ENCODE assay signal across 12 cellular contexts in the genomic region with DNA sequence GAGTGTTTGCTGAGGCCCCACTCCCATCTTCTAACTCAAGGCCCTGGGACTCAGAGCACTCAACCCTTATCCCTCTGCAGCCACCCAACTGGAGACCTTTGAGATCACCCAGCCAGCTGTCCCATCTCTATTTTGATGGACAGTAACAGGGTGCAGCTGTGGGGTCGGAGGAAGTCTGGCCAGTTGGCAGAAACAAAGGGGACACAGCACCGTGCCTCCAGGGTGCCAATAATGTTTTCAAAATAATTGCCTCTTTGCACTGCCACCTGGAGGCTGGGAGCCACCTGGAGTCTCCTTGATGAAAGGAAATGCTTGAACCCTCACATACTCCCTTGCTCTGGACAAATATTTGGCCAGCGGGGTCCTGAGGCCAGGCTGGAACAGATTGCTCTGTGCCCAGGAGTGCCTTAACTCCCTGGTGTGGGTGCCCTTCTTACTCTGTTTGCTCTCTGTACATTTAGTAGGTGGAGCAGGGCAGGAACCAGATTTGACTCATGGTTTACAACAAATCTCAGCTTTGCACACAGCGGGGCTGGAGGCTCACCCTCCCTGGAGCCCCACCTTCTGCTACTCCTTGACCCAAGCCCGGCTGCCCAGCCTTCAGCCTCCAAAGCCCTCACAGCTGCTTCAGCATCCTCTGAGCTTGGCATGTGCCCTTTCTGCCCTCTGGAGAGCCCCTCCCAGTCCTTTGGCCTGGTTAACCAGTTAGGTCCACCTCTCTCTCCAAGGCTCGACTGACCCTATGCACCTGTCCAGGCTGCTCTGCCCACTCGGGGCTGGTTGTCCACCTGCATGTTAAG. TPM values are rescaled to one million over a fixed set of nuclear protein-coding genes. Genes with fewer than 3 reads are reported as not detected.
DNase-seq lines count a peak whose midpoint lies in the region; ATAC-seq and TF ChIP-seq lines count a peak whose summit lies in the region.
"Had no signal": no experiment of that assay in that cellular context is flagged by ENCODE, and none has a peak within 500 bp of the region (broad histone marks: within the 10 kb centered on the region; RNA-seq: fewer than 3 reads in every experiment).

No MANE protein-coding gene starts in this region.

- intact Hi-C loops in right cardiac atrium (cut with DNase I), result no loop called here
- intact Hi-C loops in upper lobe of right lung (cut with DNase I), result no loop called here
- intact Hi-C loops in ovary (cut with DNase I), result no loop called here

- H3K36me3 ChIP-seq in SJCRH30, result no peaks in the 10 kb centered on the region
- H3K36me3 ChIP-seq in upper lobe of right lung, result no peaks in the 10 kb centered on the region
- no peaks in the 10 kb centered on the region for H3K36me3 ChIP-seq in ovary
- H3K36me3 ChIP-seq: breast epithelium, vagina had no signal

- TF ChIP-seq POLR2A in ovary (IDR thresholded peaks at IDR 0.05), result no peak

- no peak overlapping the region for H3K4me3 Mint-ChIP-seq in activated naive CD8-positive, alpha-beta T cell treated with anti-CD3 and anti-CD28 coated beads, Interleukin-2, amount 10 ng/mL, durations not matched to agents 7 days and 5 days
- H3K4me3 Mint-ChIP-seq in activated naive CD8-positive, alpha-beta T cell treated with anti-CD3 and anti-CD28 coated beads, Interleukin-2, amount 50 U/mL, for 24 hours, result no peak overlapping the region

- POLR2A ChIA-PET in activated naive CD8-positive, alpha-beta T cell treated with anti-CD3 and anti-CD28 coated beads, Interleukin-2, amount 10 ng/mL, durations not matched to agents 7 days and 5 days (lab: Charles Lee), result interaction anchor here (0.9 to 1.6 kb wide), 7 partner anchors 10 to 36 kb away, joined by 3 to 9 read pairs (median 3); a partner anchor contains a TSS

- H3K9me3 ChIP-seq in SJCRH30 (replicated peaks), result no peaks in the 10 kb centered on the region
- H3K9me3 ChIP-seq in right cardiac atrium (ENCODE audit: control insufficient read depth, low read length), result no peaks in the 10 kb centered on the region
- H3K9me3 ChIP-seq in upper lobe of right lung, result no peaks in the 10 kb centered on the region
- no peaks in the 10 kb centered on the region for H3K9me3 ChIP-seq in ovary
- H3K9me3 ChIP-seq: breast epithelium, vagina had no signal

- no peak for TF ChIP-seq EP300 in ovary (IDR thresholded peaks at IDR 0.05)

- peaks cover 25% of the 10 kb centered on the region for H3K4me1 ChIP-seq in SJCRH30
- peaks cover 14% of the 10 kb centered on the region for H3K4me1 ChIP-seq in right cardiac atrium (ENCODE audit: control insufficient read depth, insufficient read depth, low read length)
- peaks cover 17% of the 10 kb centered on the region for H3K4me1 ChIP-seq in upper lobe of right lung
- H3K4me1 ChIP-seq in ovary (ENCODE audit: insufficient read depth), result no peaks in the 10 kb centered on the region

- no peaks in the 10 kb centered on the region for H3K27me3 Mint-ChIP-seq in activated naive CD8-positive, alpha-beta T cell treated with anti-CD3 and anti-CD28 coated beads, Interleukin-2, amount 10 ng/mL, durations not matched to agents 7 days and 5 days
- H3K27me3 Mint-ChIP-seq in activated naive CD8-positive, alpha-beta T cell treated with anti-CD3 and anti-CD28 coated beads, Interleukin-2, amount 50 U/mL, for 24 hours, result no peaks in the 10 kb centered on the region

- no peak for ATAC-seq in activated naive CD8-positive, alpha-beta T cell treated with anti-CD3 and anti-CD28 coated beads, Interleukin-2, amount 10 ng/mL, durations not matched to agents 7 days and 5 days (ENCODE audit: low read depth)
- no peak for ATAC-seq in activated naive CD8-positive, alpha-beta T cell treated with anti-CD3 and anti-CD28 coated beads, Interleukin-2, amount 50 U/mL, for 24 hours
- ATAC-seq in right cardiac atrium, result peak in 1 of 2 donors; percentile 3
- peak; percentile 13 for ATAC-seq in upper lobe of right lung

- no peak for DNase-seq in activated naive CD8-positive, alpha-beta T cell treated with anti-CD3 and anti-CD28 coated beads, Interleukin-2, amount 10 ng/mL, durations not matched to agents 7 days and 5 days
- no peak for DNase-seq in activated naive CD8-positive, alpha-beta T cell treated with anti-CD3 and anti-CD28 coated beads, Interleukin-2, amount 50 U/mL, for 24 hours
- DNase-seq in SJCRH30 (peak; percentile 48 to 64), right cardiac atrium (peak in 1 of 3 donors; percentile 43), upper lobe of right lung (no peak), NCI-H2227 treated with DMSO at 0.1 percent for 48 hours (lab: John Stamatoyannopoulos, UW) (no peak), ovary (no peak), AML-193 (lab: John Stamatoyannopoulos, UW) (no peak)
- DNase-seq: activated CD8-positive, alpha-beta memory T cell treated with anti-CD3 and anti-CD28 coated beads, Interleukin-2, amount 50 U/mL, for 4 hours had no signal

- H3K27ac Mint-ChIP-seq in activated naive CD8-positive, alpha-beta T cell treated with anti-CD3 and anti-CD28 coated beads, Interleukin-2, amount 10 ng/mL, durations not matched to agents 7 days and 5 days, result peak overlapping the region; percentile 18
- no peak overlapping the region for H3K27ac Mint-ChIP-seq in activated naive CD8-positive, alpha-beta T cell treated with anti-CD3 and anti-CD28 coated beads, Interleukin-2, amount 50 U/mL, for 24 hours

- H3K4me3 ChIP-seq in SJCRH30 (no peak overlapping the region), right cardiac atrium (ENCODE audit: low read length) (no peak overlapping the region), upper lobe of right lung (no peak overlapping the region), ovary (no peak overlapping the region)
- H3K4me3 ChIP-seq: breast epithelium, vagina had no signal

- H3K9me3 Mint-ChIP-seq in activated naive CD8-positive, alpha-beta T cell treated with anti-CD3 and anti-CD28 coated beads, Interleukin-2, amount 10 ng/mL, durations not matched to agents 7 days and 5 days, result no peaks in the 10 kb centered on the region
- peaks cover 15% of the 10 kb centered on the region for H3K9me3 Mint-ChIP-seq in activated naive CD8-positive, alpha-beta T cell treated with anti-CD3 and anti-CD28 coated beads, Interleukin-2, amount 50 U/mL, for 24 hours

- H3K27me3 ChIP-seq in SJCRH30 (no peaks in the 10 kb centered on the region), right cardiac atrium (ENCODE audit: control insufficient read depth, insufficient read depth) (no peaks in the 10 kb centered on the region), upper lobe of right lung (no peaks in the 10 kb centered on the region), ovary (no peaks in the 10 kb centered on the region)
- H3K27me3 ChIP-seq: breast epithelium, vagina had no signal

- H3K27ac ChIP-seq in SJCRH30, result peak overlapping the region; percentile 45
- peak overlapping the region; percentile 34 for H3K27ac ChIP-seq in right cardiac atrium (ENCODE audit: low read length)
- peak overlapping the region; percentile 24 for H3K27ac ChIP-seq in upper lobe of right lung
- H3K27ac ChIP-seq in ovary, result no peak overlapping the region
- H3K27ac ChIP-seq: breast epithelium, vagina had no signal

- H3K4me1 Mint-ChIP-seq in activated naive CD8-positive, alpha-beta T cell treated with anti-CD3 and anti-CD28 coated beads, Interleukin-2, amount 10 ng/mL, durations not matched to agents 7 days and 5 days, result peaks cover 67% of the 10 kb centered on the region
- H3K4me1 Mint-ChIP-seq in activated naive CD8-positive, alpha-beta T cell treated with anti-CD3 and anti-CD28 coated beads, Interleukin-2, amount 50 U/mL, for 24 hours, result peaks cover 74% of the 10 kb centered on the region

- WGBS in right cardiac atrium, result 46% methylated on average over 7 of the region's 7 CpGs
- 51 to 68% (median 53%) methylated on average over 7 of the region's 7 CpGs for WGBS in ovary, 3 donors

- H3K36me3 Mint-ChIP-seq in activated naive CD8-positive, alpha-beta T cell treated with anti-CD3 and anti-CD28 coated beads, Interleukin-2, amount 10 ng/mL, durations not matched to agents 7 days and 5 days, result peaks cover 51% of the 10 kb centered on the region
- H3K36me3 Mint-ChIP-seq in activated naive CD8-positive, alpha-beta T cell treated with anti-CD3 and anti-CD28 coated beads, Interleukin-2, amount 50 U/mL, for 24 hours (ENCODE audit: low read depth), result peaks cover 7% of the 10 kb centered on the region

- TF ChIP-seq CTCF in upper lobe of right lung (IDR thresholded peaks at IDR 0.05), result no peak
- no peak for TF ChIP-seq CTCF in ovary (IDR thresholded peaks at IDR 0.05)

RNA-seq across cellular contexts. Expression of a gene that starts 17.2 kb away (rescaled TPM):
- 100 to 1,000 TPM; 174 to 184 TPM for total RNA-seq in activated naive CD8-positive, alpha-beta T cell treated with anti-CD3 and anti-CD28 coated beads, Interleukin-2, amount 10 ng/mL, durations not matched to agents 7 days and 5 days
- not detected in 2 replicates for total RNA-seq in SJCRH30 (2014; rRNA removed; shearing (Covaris generic))
- total RNA-seq in right cardiac atrium (10 to 100 TPM in 1 of 4 donors, 1 to 10 TPM in 3; 4.5 to 15.5 (median 9.2) TPM), upper lobe of right lung (21.2 TPM), ovary (1 to 10 TPM in 4 of 7 donors, under 1 TPM in 1, not detected in 2; 0.45 to 2.2 (median 1.6) TPM)
- polyA plus RNA-seq in right cardiac atrium (14.6 TPM), ovary (1 to 10 TPM in 1 of 2 donors, under 1 TPM in 1; 0.90 to 4.7 TPM)
- polyA plus RNA-seq: BJ had no signal

Comparison
In these comparisons a context has a peak if more than half of its experiments do, and no peak if none do; other contexts are left out.
1. DNase-seq: peak in SJCRH30 (2 of 2); none in activated naive CD8-positive, alpha-beta T cell treated with anti-CD3 and anti-CD28 coated beads, Interleukin-2, amount 10 ng/mL, durations not matched to agents 7 days and 5 days (single experiment), activated naive CD8-positive, alpha-beta T cell treated with anti-CD3 and anti-CD28 coated beads, Interleukin-2, amount 50 U/mL, for 24 hours (single experiment), upper lobe of right lung (single experiment), NCI-H2227 treated with DMSO at 0.1 percent for 48 hours (single experiment), ovary (0 of 5) and AML-193 (0 of 2).
2. H3K27ac ChIP-seq: peak in SJCRH30 (single experiment), right cardiac atrium (single experiment) and upper lobe of right lung (single experiment); none in ovary (0 of 2).